Comparison of ENCODE assay signal across 11 cellular contexts in genomic region chr20:44671541-44671940, GRCh38. TPM values are rescaled to one million over a fixed set of nuclear protein-coding genes. Genes with fewer than 3 reads are reported as not detected.
DNase-seq lines count a peak whose midpoint lies in the region; FAIRE-seq and TF ChIP-seq lines count a peak whose summit lies in the region.
"Not testable (repeated sequence)": the region's sequence is repeated elsewhere in the genome, so short reads cannot be mapped to it uniquely, and the experiment has no call there.
"Had no signal": no experiment of that assay in that cellular context is flagged by ENCODE, and none has a peak within 500 bp of the region (broad histone marks: within the 10 kb centered on the region; RNA-seq: fewer than 3 reads in every experiment).

No MANE protein-coding gene starts in this region.

- not testable (repeated sequence) for H3K9me3 ChIP-seq in mononuclear cell (ENCODE audit: low read depth, low read length); stomach

- intact Hi-C loops in stomach (cut with DNase I; ENCODE audit: low total_unique reads): not testable (repeated sequence)

- 58 to 77% (median 71%) methylated on average over 6 of the region's 7 CpGs for WGBS in stomach, 5 donors

- TF ChIP-seq EP300 in stomach (IDR thresholded peaks at IDR 0.05): not testable (repeated sequence)

- TF ChIP-seq CTCF in stomach (IDR thresholded peaks at IDR 0.05): not testable (repeated sequence)

- not testable (repeated sequence) for H3K27ac ChIP-seq in stomach

- H3K36me3 ChIP-seq in stomach: not testable (repeated sequence)

- FAIRE-seq in GM18507 (lab: Jason Lieb, UNC): peak; percentile 60

- H3K4me1 ChIP-seq in mononuclear cell (ENCODE audit: insufficient read depth, low read length): peaks cover 14% of the 10 kb centered on the region
- not testable (repeated sequence) for H3K4me1 ChIP-seq in stomach

- TF ChIP-seq POLR2A in stomach (IDR thresholded peaks at IDR 0.05): not testable (repeated sequence)

- not testable (repeated sequence) for H3K27me3 ChIP-seq in mononuclear cell (ENCODE audit: insufficient read depth, low read length); stomach

- peak overlapping the region; percentile 4 for H3K4me3 ChIP-seq in mononuclear cell (ENCODE audit: low read length)
- H3K4me3 ChIP-seq in stomach: not testable (repeated sequence)

- DNase-seq in GM18507 (ENCODE audit: extremely low spot score, insufficient read length, low read depth): not testable (repeated sequence)
- DNase-seq in MV-4-11 (lab: John Stamatoyannopoulos, UW) (peak; percentile 54), T-helper 22 cell (ENCODE audit: low read depth) (peak; percentile 39), stomach (peak; percentile 47)
- peak; percentile 78 for DNase-seq in activated CD8-positive, alpha-beta memory T cell treated with anti-CD3 and anti-CD28 coated beads for 24 hours
- DNase-seq in activated naive CD4-positive, alpha-beta T cell treated with Interleukin-2 at 50 U/mL for 16 hours: peak; percentile 70
- peak; percentile 45 to 53 for DNase-seq in stimulated activated CD4-positive, alpha-beta T cell treated with anti-CD3 and anti-CD28 coated beads, Interleukin-4, amount 100 ng/mL, for 48 hours (ENCODE audit: low read depth in 2 of 2)

RNA-seq across cellular contexts. Expression of gene ADA, which starts 20.0 kb away (rescaled TPM):
- 14.4 TPM for total RNA-seq in mononuclear cell
- total RNA-seq in stomach: 100 to 1,000 TPM in 1 of 5 donors, 10 to 100 TPM in 3, 1 to 10 TPM in 1; 2.3 to 165 (median 22.3) TPM
- polyA plus RNA-seq in stomach: 10 to 100 TPM; 27.9 to 81.0 (median 53.1) TPM

RNA-seq across cellular contexts. Expression of gene CCN5, which starts 43.6 kb away (rescaled TPM):
- total RNA-seq in mononuclear cell (not detected), stomach (100 to 1,000 TPM in 1 of 5 donors, 10 to 100 TPM in 1, not detected in 3; 19.9 to 193 TPM)
- 1 to 10 TPM; 2.5 to 8.2 (median 3.4) TPM for polyA plus RNA-seq in stomach
- total RNA-seq: activated CD8-positive, alpha-beta memory T cell treated with anti-CD3 and anti-CD28 coated beads for 36 hours; bronchial epithelial cell; endodermal cell had no signal
